Comparison of ENCODE assay signal across 8 cellular contexts in the genomic region with DNA sequence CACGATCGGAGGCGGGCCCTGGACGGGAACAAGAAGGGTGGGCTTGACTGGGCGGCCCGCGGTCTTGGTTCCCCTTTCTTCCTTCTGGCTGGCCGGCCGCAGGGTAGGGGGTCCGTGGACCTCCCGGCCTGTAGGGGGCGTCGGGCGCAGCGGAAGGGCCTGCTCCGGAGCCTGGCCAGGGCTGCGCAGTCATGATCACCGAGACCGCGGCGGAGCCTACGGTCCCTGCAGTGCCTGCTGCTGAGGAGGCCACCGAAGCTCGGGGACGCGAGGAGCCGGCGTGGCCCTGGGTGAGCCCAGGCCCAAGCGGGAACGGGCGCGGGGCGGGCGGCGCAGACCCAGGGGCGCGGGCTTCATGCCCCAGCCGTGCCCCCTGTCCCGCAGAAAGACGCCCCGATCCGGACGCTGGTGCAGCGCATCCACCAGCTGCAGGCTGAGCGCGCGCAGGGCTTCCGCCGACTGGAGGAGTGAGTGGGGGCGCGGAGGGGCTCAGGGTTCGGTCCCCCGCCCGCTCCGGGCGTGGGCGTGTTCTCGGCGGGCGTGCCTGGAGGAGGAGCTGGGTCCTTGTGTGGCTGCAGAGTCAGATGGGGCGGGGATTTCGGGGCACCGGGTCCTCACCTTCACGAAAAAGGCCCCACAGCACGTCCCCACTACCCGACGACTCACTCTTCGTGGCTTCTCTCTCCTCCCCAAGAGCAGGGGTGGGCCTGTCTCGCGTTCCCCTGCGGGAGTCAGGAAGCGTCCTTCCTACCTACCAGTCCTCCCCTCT.
DNase-seq lines count a peak whose midpoint lies in the region; ATAC-seq and TF ChIP-seq lines count a peak whose summit lies in the region.

Gene REX1BD, plus strand, starts transcription at position 188 of the 769 bp plus-strand sequence. Its CDS starts 4 bp downstream, at position 192.

- no peak for DNase-seq in AG09319 (ENCODE audit: extremely low read depth, low read depth)
- peak; percentile 72 for DNase-seq in NCI-H510A (lab: John Stamatoyannopoulos, UW)
- peak; percentile 80 to 84 for DNase-seq in activated CD4-positive, alpha-beta T cell treated with anti-CD3 and anti-CD28 coated beads for 24 hours (ENCODE audit: low read depth in 2 of 2)
- DNase-seq in choroid plexus epithelial cell (ENCODE audit: low read depth) = peak; percentile 73
- DNase-seq in stimulated activated CD4-positive, alpha-beta T cell treated with anti-CD3 and anti-CD28 coated beads, Interleukin-1b, Interleukin-23, amount 100 ng/mL, for 4 hours (ENCODE audit: low read depth in 2 of 2) = peak; percentile 87 to 88

- peak within 1 kb of the TSS; percentile 91 for H3K27ac ChIP-seq in layer of hippocampus (ENCODE audit: low read depth, low read length)

- H3K27me3 ChIP-seq in layer of hippocampus (ENCODE audit: control insufficient read depth, insufficient read depth, low read length) = no peaks in the 10 kb centered on the region

- TF ChIP-seq CTCF in AG09319 (IDR thresholded peaks at IDR 0.05; ENCODE audit: low read depth, low read length) (peak; percentile 81), choroid plexus epithelial cell (conservative IDR thresholded peaks at IDR 0.05; ENCODE audit: low read depth, low read length) (peak; percentile 75)

- ATAC-seq in GM18909 (IDR thresholded peaks at IDR 0.05; ENCODE audit: poor library complexity, unreplicated experiment) (peak; percentile 78), HG03159 (IDR thresholded peaks at IDR 0.05; ENCODE audit: unreplicated experiment) (peak; percentile 70)

- H3K4me3 ChIP-seq in choroid plexus epithelial cell (ENCODE audit: low read depth, low read length) = peak within 1 kb of the TSS; percentile 78
